In the genomic region with DNA sequence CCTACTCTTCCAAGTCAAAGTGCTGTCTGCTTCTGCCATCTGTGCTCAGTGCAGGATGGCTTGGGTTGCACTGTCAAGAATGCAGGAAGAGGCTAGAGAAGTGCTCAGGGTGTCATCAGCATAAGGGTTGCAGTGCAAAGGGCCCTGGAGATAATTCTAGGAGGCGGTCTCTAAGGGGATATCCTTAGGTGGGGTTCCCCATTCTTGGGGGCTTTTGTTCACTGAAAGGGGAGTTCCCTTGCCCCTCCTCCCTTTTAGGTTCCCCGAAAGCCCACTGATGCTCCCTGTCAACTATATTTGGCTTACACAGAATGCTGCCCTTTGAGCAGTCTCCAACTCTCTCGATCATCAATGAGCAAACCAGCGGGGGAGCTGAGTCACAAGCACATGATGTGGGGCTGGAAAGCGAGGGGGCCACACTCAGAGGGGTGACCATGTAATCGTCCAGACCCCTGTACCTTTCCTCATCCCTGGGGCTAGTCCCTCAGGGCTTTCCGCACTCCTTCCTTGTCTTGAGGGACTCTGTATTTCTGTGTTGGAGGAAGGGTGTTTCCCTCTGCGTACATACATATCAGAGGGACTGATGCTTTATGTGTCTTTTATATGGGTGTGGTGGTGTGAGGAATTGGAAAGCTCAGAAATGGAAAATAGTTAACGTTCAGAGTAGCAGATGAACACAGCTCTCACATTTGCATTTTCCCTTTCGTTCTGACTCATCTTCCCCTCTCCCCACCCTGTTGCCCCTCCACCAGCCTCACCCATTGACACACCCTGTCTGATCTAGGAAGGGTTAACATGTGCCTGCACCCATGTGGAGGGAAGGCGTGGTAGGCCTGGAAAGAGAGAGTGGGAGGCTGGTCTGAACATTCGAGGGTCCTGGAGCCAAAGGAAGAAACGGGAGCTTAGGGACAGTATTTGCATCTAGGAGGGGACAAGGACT, we compare ENCODE assay signal across 10 cellular contexts. TPM values are rescaled to one million over a fixed set of nuclear protein-coding genes. Genes with fewer than 3 reads are reported as not detected.
DNase-seq lines count a peak whose midpoint lies in the region; ATAC-seq, FAIRE-seq and TF ChIP-seq lines count a peak whose summit lies in the region.
"Had no signal": no experiment of that assay in that cellular context is flagged by ENCODE, and none has a peak within 500 bp of the region (broad histone marks: within the 10 kb centered on the region; RNA-seq: fewer than 3 reads in every experiment).

No MANE protein-coding gene starts in this region.

- H3K4me1 Mint-ChIP-seq in MCF 10A (ENCODE audit: insufficient read depth, unreplicated experiment): peaks cover 5% of the 10 kb centered on the region

- intact Hi-C loops in dorsolateral prefrontal cortex (cut with DNase I) (no loop called here), MCF 10A (cut with micrococcal nuclease) (no loop called here)

- TF ChIP-seq CTCF in dorsolateral prefrontal cortex (IDR thresholded peaks at IDR 0.05 in 54 of 56, conservative IDR thresholded peaks at IDR 0.05 in 2 of 56; ENCODE audit: low read depth in 1 of 56, partially characterized antibody in 56 of 56) (no peak), MCF 10A (IDR thresholded peaks at IDR 0.05; ENCODE audit: unreplicated experiment) (no peak)

- no peaks in the 10 kb centered on the region for H3K9me3 Mint-ChIP-seq in MCF 10A (ENCODE audit: unreplicated experiment)

- no peaks in the 10 kb centered on the region for H3K27me3 Mint-ChIP-seq in MCF 10A (ENCODE audit: insufficient read depth, unreplicated experiment)

- ATAC-seq in GM18517 (IDR thresholded peaks at IDR 0.05; ENCODE audit: unreplicated experiment) (peak; percentile 36), HG02678 (IDR thresholded peaks at IDR 0.05; ENCODE audit: unreplicated experiment) (peak; percentile 43), SK-N-SH treated with all-trans-retinoic acid at 6 μM for 48 hours (no peak; the same call in 2 of the 3 replicates)
- ATAC-seq: heart right ventricle had no signal

- H3K27me3 ChIP-seq in dorsolateral prefrontal cortex: no peaks in the 10 kb centered on the region

- H3K4me3 Mint-ChIP-seq in MCF 10A (ENCODE audit: unreplicated experiment): no peak overlapping the region

- BruUV-seq in MCF 10A (replicated peaks; lab: Mats Ljungman, UMichigan): no TSS peak

- H3K36me3 Mint-ChIP-seq in MCF 10A (ENCODE audit: insufficient read depth, unreplicated experiment): no peaks in the 10 kb centered on the region

- POLR2A ChIA-PET in MCF 10A (lab: Yijun Ruan, JAX): interaction anchor here (1.0 to 1.3 kb wide), 2 partner anchors 17 to 29 kb away, joined by 3 read pairs; no protein-coding TSS in a partner anchor

- DNase-seq in activated CD8-positive, alpha-beta memory T cell treated with anti-CD3 and anti-CD28 coated beads for 48 hours (ENCODE audit: low read depth in 2 of 3, low spot score in 2 of 3): peak in 2 of 3 experiments; percentile 56 to 65
- DNase-seq in stimulated activated CD4-positive, alpha-beta T cell treated with anti-CD3 and anti-CD28 coated beads, Interleukin-2, amount 100 ng/mL, for 4 hours (ENCODE audit: low read depth): peak; percentile 60
- DNase-seq in urothelium cell line (ENCODE audit: low spot score): no peak
- DNase-seq in dorsolateral prefrontal cortex: no peak
- no peak for DNase-seq in MCF 10A (ENCODE audit: unreplicated experiment)
- DNase-seq: heart right ventricle, NCI-H187 treated with DMSO at 0.1 percent for 48 hours had no signal

- no peak for FAIRE-seq in urothelium cell line (lab: Jason Lieb, UNC)

- H3K4me3 ChIP-seq in dorsolateral prefrontal cortex: no peak overlapping the region
- H3K4me3 ChIP-seq: heart right ventricle had no signal

- H3K27ac ChIP-seq in dorsolateral prefrontal cortex: no peak overlapping the region

- H3K27ac Mint-ChIP-seq in MCF 10A (ENCODE audit: low read depth, unreplicated experiment): no peak overlapping the region

- CTCF ChIA-PET in MCF 10A (lab: Yijun Ruan, JAX): interaction anchor here (0.6 to 1.8 kb wide), 4 partner anchors 14 to 163 kb away, joined by 3 to 6 read pairs (median 4); no protein-coding TSS in a partner anchor

TF ChIP-seq in SK-N-SH treated with all-trans-retinoic acid at 6 μM for 48 hours, 23 proteins besides CTCF, POLR2A, EP300 and RAD21:
- TF ChIP-seq SNAI2 (CRISPR knock-in tag; IDR thresholded peaks at IDR 0.05) (no peak), TCF4 (CRISPR knock-in tag; IDR thresholded peaks at IDR 0.05; ENCODE audit: borderline replicate concordance) (no peak), ZFP30 (CRISPR knock-in tag; IDR thresholded peaks at IDR 0.05) (no peak), ARNTL (CRISPR knock-in tag; IDR thresholded peaks at IDR 0.05; ENCODE audit: borderline replicate concordance, low read depth) (no peak), ZNF565 (CRISPR knock-in tag; conservative IDR thresholded peaks at IDR 0.05; ENCODE audit: low read depth) (no peak), ZC3H10 (CRISPR knock-in tag; IDR thresholded peaks at IDR 0.05) (no peak), ISL1 (CRISPR knock-in tag; IDR thresholded peaks at IDR 0.05) (no peak)
- TF ChIP-seq, protein P1, sequence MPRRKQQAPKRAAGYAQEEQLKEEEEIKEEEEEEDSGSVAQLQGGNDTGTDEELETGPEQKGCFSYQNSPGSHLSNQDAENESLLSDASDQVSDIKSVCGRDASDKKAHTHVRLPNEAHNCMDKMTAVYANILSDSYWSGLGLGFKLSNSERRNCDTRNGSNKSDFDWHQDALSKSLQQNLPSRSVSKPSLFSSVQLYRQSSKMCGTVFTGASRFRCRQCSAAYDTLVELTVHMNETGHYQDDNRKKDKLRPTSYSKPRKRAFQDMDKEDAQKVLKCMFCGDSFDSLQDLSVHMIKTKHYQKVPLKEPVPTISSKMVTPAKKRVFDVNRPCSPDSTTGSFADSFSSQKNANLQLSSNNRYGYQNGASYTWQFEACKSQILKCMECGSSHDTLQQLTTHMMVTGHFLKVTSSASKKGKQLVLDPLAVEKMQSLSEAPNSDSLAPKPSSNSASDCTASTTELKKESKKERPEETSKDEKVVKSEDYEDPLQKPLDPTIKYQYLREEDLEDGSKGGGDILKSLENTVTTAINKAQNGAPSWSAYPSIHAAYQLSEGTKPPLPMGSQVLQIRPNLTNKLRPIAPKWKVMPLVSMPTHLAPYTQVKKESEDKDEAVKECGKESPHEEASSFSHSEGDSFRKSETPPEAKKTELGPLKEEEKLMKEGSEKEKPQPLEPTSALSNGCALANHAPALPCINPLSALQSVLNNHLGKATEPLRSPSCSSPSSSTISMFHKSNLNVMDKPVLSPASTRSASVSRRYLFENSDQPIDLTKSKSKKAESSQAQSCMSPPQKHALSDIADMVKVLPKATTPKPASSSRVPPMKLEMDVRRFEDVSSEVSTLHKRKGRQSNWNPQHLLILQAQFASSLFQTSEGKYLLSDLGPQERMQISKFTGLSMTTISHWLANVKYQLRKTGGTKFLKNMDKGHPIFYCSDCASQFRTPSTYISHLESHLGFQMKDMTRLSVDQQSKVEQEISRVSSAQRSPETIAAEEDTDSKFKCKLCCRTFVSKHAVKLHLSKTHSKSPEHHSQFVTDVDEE (CRISPR knock-in tag; IDR thresholded peaks at IDR 0.05): no peak
- TF ChIP-seq, protein P2, sequence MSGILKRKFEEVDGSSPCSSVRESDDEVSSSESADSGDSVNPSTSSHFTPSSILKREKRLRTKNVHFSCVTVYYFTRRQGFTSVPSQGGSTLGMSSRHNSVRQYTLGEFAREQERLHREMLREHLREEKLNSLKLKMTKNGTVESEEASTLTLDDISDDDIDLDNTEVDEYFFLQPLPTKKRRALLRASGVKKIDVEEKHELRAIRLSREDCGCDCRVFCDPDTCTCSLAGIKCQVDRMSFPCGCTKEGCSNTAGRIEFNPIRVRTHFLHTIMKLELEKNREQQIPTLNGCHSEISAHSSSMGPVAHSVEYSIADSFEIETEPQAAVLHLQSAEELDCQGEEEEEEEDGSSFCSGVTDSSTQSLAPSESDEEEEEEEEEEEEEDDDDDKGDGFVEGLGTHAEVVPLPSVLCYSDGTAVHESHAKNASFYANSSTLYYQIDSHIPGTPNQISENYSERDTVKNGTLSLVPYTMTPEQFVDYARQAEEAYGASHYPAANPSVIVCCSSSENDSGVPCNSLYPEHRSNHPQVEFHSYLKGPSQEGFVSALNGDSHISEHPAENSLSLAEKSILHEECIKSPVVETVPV (CRISPR knock-in tag; IDR thresholded peaks at IDR 0.05): no peak
- TF ChIP-seq, protein P3, sequence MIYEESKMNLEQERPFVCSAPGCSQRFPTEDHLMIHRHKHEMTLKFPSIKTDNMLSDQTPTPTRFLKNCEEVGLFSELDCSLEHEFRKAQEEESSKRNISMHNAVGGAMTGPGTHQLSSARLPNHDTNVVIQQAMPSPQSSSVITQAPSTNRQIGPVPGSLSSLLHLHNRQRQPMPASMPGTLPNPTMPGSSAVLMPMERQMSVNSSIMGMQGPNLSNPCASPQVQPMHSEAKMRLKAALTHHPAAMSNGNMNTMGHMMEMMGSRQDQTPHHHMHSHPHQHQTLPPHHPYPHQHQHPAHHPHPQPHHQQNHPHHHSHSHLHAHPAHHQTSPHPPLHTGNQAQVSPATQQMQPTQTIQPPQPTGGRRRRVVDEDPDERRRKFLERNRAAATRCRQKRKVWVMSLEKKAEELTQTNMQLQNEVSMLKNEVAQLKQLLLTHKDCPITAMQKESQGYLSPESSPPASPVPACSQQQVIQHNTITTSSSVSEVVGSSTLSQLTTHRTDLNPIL (CRISPR knock-in tag; IDR thresholded peaks at IDR 0.05; ENCODE audit: low read depth): no peak

RNA-seq across cellular contexts. Expression of a gene that starts 6.7 kb away (rescaled TPM):
- total RNA-seq in dorsolateral prefrontal cortex: under 1 TPM in 1 of 120 experiments, not detected in 119; 0.54 TPM
- total RNA-seq in MCF 10A (2022): not detected in 2 replicates

RNA-seq across cellular contexts. Expression of a gene that starts 6.7 kb away (rescaled TPM):
- 10 to 100 TPM; 24.7 to 47.4 (median 32.9) TPM for total RNA-seq in dorsolateral prefrontal cortex
- total RNA-seq in MCF 10A (2022): 36.0 TPM in 2 replicates

RNA-seq across cellular contexts. Expression of a gene that starts 31.2 kb away (rescaled TPM):
- total RNA-seq in dorsolateral prefrontal cortex (10 to 100 TPM in 17 of 120 experiments, 1 to 10 TPM in 103; 1.6 to 16.9 (median 5.9) TPM), MCF 10A (2022) (3.6 and 4.2 TPM in 2 replicates)

RNA-seq across cellular contexts. Expression of a gene that starts 34.2 kb away (rescaled TPM):
- total RNA-seq in dorsolateral prefrontal cortex (10 to 100 TPM in 119 of 120 experiments, 1 to 10 TPM in 1; 9.6 to 45.3 (median 29.3) TPM), MCF 10A (2022) (32.0 and 37.5 TPM in 2 replicates)

RNA-seq across cellular contexts. Expression of a gene that starts 34.4 kb away (rescaled TPM):
- total RNA-seq in dorsolateral prefrontal cortex (10 to 100 TPM; 31.7 to 63.6 (median 46.4) TPM), MCF 10A (2022) (65.0 and 86.9 TPM in 2 replicates)

Comparison
In these comparisons a context has a peak if more than half of its experiments do, and no peak if none do; other contexts are left out.
1. DNase-seq: peak in activated CD8-positive, alpha-beta memory T cell treated with anti-CD3 and anti-CD28 coated beads for 48 hours (2 of 3) and stimulated activated CD4-positive, alpha-beta T cell treated with anti-CD3 and anti-CD28 coated beads, Interleukin-2, amount 100 ng/mL, for 4 hours (single experiment); none in urothelium cell line (single experiment), dorsolateral prefrontal cortex (0 of 10) and MCF 10A (single experiment).